Comparison of ENCODE assay signal across 11 cellular contexts in the genomic region with DNA sequence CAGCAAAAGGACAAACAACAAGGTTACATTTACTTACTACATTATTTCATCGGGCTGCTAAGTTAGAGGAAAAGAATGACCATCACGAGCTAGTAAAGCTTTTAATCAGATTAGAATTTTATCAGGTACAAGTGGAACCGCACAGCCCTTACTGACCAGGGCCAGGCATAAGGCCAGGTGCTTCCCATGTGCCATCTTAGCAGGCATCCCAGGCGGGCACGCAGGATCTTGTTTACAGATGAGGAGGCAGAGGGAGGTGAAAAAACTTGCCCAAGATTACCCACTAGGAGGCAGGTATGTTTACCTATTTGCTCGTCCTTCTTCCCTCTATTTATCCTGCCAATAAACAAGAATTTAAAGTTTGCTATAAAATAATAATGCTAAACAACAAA. TPM values are rescaled to one million over a fixed set of nuclear protein-coding genes. Genes with fewer than 3 reads are reported as not detected.
DNase-seq lines count a peak whose midpoint lies in the region; ATAC-seq, FAIRE-seq and TF ChIP-seq lines count a peak whose summit lies in the region.
"Had no signal": no experiment of that assay in that cellular context is flagged by ENCODE, and none has a peak within 500 bp of the region (broad histone marks: within the 10 kb centered on the region; RNA-seq: fewer than 3 reads in every experiment).

No MANE protein-coding gene starts in this region.

- H3K27ac Mint-ChIP-seq in H9 = peak overlapping the region in 2 of 3 experiments; percentile 8 to 11; a peak in 3 of 7 replicates
- peak overlapping the region; percentile 4 for H3K27ac Mint-ChIP-seq in activated naive CD8-positive, alpha-beta T cell treated with anti-CD3 and anti-CD28 coated beads for 36 hours
- peak overlapping the region; percentile 36 to 75 (median 40) for H3K27ac Mint-ChIP-seq in nephron

- H3T11ph ChIP-seq in H9 (ENCODE audit: low read length) = no peak overlapping the region

- no peak overlapping the region for H2BK15ac ChIP-seq in H9 (ENCODE audit: low read depth, low read length)

- no peak overlapping the region for H3K4ac ChIP-seq in H9 (ENCODE audit: low read depth, low read length)

- no peak overlapping the region for H3K18ac ChIP-seq in H9 (ENCODE audit: insufficient read length, low read depth, low read length)

- no CpG with 5 or more reads among the region's 6 CpGs for WGBS in H9 (ENCODE audit: extremely low coverage, insufficient read length, low lambda C conversion rate)

- no peak overlapping the region for H3K4me3 ChIP-seq in kidney (ENCODE audit: low read length in 2 of 2)
- H3K4me3 ChIP-seq: mucosa of descending colon had no signal

- no peak overlapping the region for H2AFZ ChIP-seq in H9 (ENCODE audit: low read length)

- H3K14ac ChIP-seq in H9 (ENCODE audit: insufficient read depth, low read length) = no peak overlapping the region

- H3K23ac ChIP-seq in H9 (ENCODE audit: insufficient read length, low read depth, low read length) = no peak overlapping the region

- H3K79me2 ChIP-seq in H9 (ENCODE audit: insufficient read depth, low read length) = peaks cover 73% of the 10 kb centered on the region

- no peak for FAIRE-seq in kidney (lab: Jason Lieb, UNC)
- FAIRE-seq: A204.1 had no signal

- no peak overlapping the region for H3K4me2 ChIP-seq in H9 (ENCODE audit: insufficient read depth, insufficient read length, low read length)

- H3K9ac ChIP-seq in H9 (ENCODE audit: extremely low read depth, insufficient read length, low read length) (no peak overlapping the region), kidney (ENCODE audit: low read length in 2 of 2) (peak overlapping the region in 1 of 2 donors; percentile 10)

- H2AK5ac ChIP-seq in H9 (ENCODE audit: insufficient read length, low read length) = no peak overlapping the region

- H3K36me3 Mint-ChIP-seq in H9 (ENCODE audit: insufficient read depth in 1 of 3, low read depth in 3 of 3) (peaks cover 12 to 83% (median 57%) of the 10 kb centered on the region in 3 experiments; a peak in 6 of 7 replicates), nephron (ENCODE audit: low read depth) (peaks cover 20% of the 10 kb centered on the region)
- H3K36me3 Mint-ChIP-seq in activated naive CD8-positive, alpha-beta T cell treated with anti-CD3 and anti-CD28 coated beads for 36 hours = peaks cover 80% of the 10 kb centered on the region

- H3K9me3 ChIP-seq in H9 (ENCODE audit: control insufficient read depth, low read depth, low read length) = no peaks in the 10 kb centered on the region
- H3K9me3 ChIP-seq in kidney (ENCODE audit: control insufficient read depth in 1 of 2, low read length in 2 of 2) = no peaks in the 10 kb centered on the region
- H3K9me3 ChIP-seq: mucosa of descending colon had no signal

- H3K9me3 Mint-ChIP-seq in H9 (no peaks in the 10 kb centered on the region), nephron (no peaks in the 10 kb centered on the region)
- H3K9me3 Mint-ChIP-seq in activated naive CD8-positive, alpha-beta T cell treated with anti-CD3 and anti-CD28 coated beads for 36 hours = no peaks in the 10 kb centered on the region

- no peak overlapping the region for H2BK120ac ChIP-seq in H9 (ENCODE audit: low read depth, low read length, poor library complexity, severe bottlenecking)

- H3K4me3 Mint-ChIP-seq in H9 (no peak overlapping the region), nephron (no peak overlapping the region)
- H3K4me3 Mint-ChIP-seq in activated naive CD8-positive, alpha-beta T cell treated with anti-CD3 and anti-CD28 coated beads for 36 hours = no peak overlapping the region

- no peak overlapping the region for H2BK5ac ChIP-seq in H9 (ENCODE audit: insufficient read length, low read length)

- no peak overlapping the region for H4K5ac ChIP-seq in H9 (ENCODE audit: insufficient read length, low read depth, low read length)

- no peaks in the 10 kb centered on the region for H3K23me2 ChIP-seq in H9 (ENCODE audit: insufficient read length, low read depth, low read length, poor library complexity, severe bottlenecking)

- TF ChIP-seq CTCF in H9 (conservative IDR thresholded peaks at IDR 0.05) (no peak; the same call in 2 of the 3 replicates), nephron (IDR thresholded peaks at IDR 0.05; ENCODE audit: unreplicated experiment in 3 of 3) (no peak), kidney (IDR thresholded peaks at IDR 0.05; ENCODE audit: borderline replicate concordance, extremely low read depth, insufficient read depth) (no peak)

- no peak overlapping the region for H4K91ac ChIP-seq in H9 (ENCODE audit: insufficient read length, low read depth, low read length)

- H2BK20ac ChIP-seq in H9 (ENCODE audit: low read depth, low read length, poor library complexity, severe bottlenecking) = no peak overlapping the region

- H3K4me1 Mint-ChIP-seq in H9 (peaks cover 93 to 95% of the 10 kb centered on the region in 2 experiments), nephron (peaks cover 56% of the 10 kb centered on the region)
- H3K4me1 Mint-ChIP-seq in activated naive CD8-positive, alpha-beta T cell treated with anti-CD3 and anti-CD28 coated beads for 36 hours = peaks cover 91% of the 10 kb centered on the region

- intact Hi-C loops in kidney (cut with DNase I) = no loop called here

- no peak overlapping the region for H3K56ac ChIP-seq in H9 (ENCODE audit: insufficient read length, low read depth, low read length)

- peaks cover 0 to 5% of the 10 kb centered on the region in 2 donors for H3K36me3 ChIP-seq in kidney (ENCODE audit: control insufficient read depth in 1 of 2, insufficient read depth in 2 of 2, low read length in 2 of 2)

- no peak overlapping the region for H4K8ac ChIP-seq in H9 (replicated peaks; ENCODE audit: insufficient read length, low read depth, low read length)

- H3K79me1 ChIP-seq in H9 (ENCODE audit: insufficient read depth, low read depth, low read length, poor library complexity, severe bottlenecking) = no peaks in the 10 kb centered on the region

- H3K4me1 ChIP-seq in H9 (ENCODE audit: insufficient read depth, low read length) = peaks cover 22% of the 10 kb centered on the region
- H3K4me1 ChIP-seq in kidney (ENCODE audit: control insufficient read depth in 1 of 2, insufficient read depth in 1 of 2, low read depth in 1 of 2, low read length in 2 of 2) = peaks cover 41 to 46% of the 10 kb centered on the region in 2 donors

- DNase-seq in NCI-H2107 treated with DMSO at 0.1 percent for 48 hours (lab: John Stamatoyannopoulos, UW; ENCODE audit: unreplicated experiment) = peak; percentile 75
- DNase-seq in NCI-H2107 (lab: John Stamatoyannopoulos, UW) = no peak
- DNase-seq in H9 = no peak
- no peak for DNase-seq in activated naive CD8-positive, alpha-beta T cell treated with anti-CD3 and anti-CD28 coated beads for 36 hours
- no peak for DNase-seq in NCI-H510A (lab: John Stamatoyannopoulos, UW)
- DNase-seq in kidney = no peak
- DNase-seq: mucosa of descending colon, RPMI8226 had no signal

- no peaks in the 10 kb centered on the region for H3K27me3 ChIP-seq in H9 (ENCODE audit: insufficient read depth, low read length)

- H3K27me3 Mint-ChIP-seq in H9 (ENCODE audit: low read depth) (no peaks in the 10 kb centered on the region), nephron (ENCODE audit: low read depth) (no peaks in the 10 kb centered on the region)
- no peaks in the 10 kb centered on the region for H3K27me3 Mint-ChIP-seq in activated naive CD8-positive, alpha-beta T cell treated with anti-CD3 and anti-CD28 coated beads for 36 hours

- no peaks in the 10 kb centered on the region for H4K20me1 ChIP-seq in H9 (ENCODE audit: control insufficient read depth, insufficient read depth, insufficient read length)

- no peak for ATAC-seq in GM19035 (IDR thresholded peaks at IDR 0.05; ENCODE audit: unreplicated experiment)

- no peak overlapping the region for H2BK12ac ChIP-seq in H9 (ENCODE audit: insufficient read length, low read depth, low read length)

- no peak overlapping the region for H3K27ac ChIP-seq in H9 (ENCODE audit: insufficient read length, low read depth, low read length)
- H3K27ac ChIP-seq in kidney (ENCODE audit: low read depth in 2 of 2, low read length in 2 of 2) = peak overlapping the region in 1 of 2 donors; percentile 2

RNA-seq across cellular contexts. Expression of gene EZR, which starts 10.7 kb away (rescaled TPM):
- total RNA-seq in H9 (2021) (375 and 393 TPM in 2 replicates), kidney (636 TPM)
- 100 to 1,000 TPM; 218 to 227 TPM for total RNA-seq in activated naive CD8-positive, alpha-beta T cell treated with anti-CD3 and anti-CD28 coated beads for 36 hours
- 154 TPM for polyA plus RNA-seq in kidney (ENCODE audit: insufficient read depth, low read depth, low replicate concordance)
